ENCODE assay signal across 28 cellular contexts in genomic region chr7:152052772-152053171, GRCh38.
"Had no signal": no experiment of that assay in that cellular context is flagged by ENCODE, and none has a peak within 500 bp of the region (broad histone marks: within the 10 kb centered on the region; RNA-seq: fewer than 3 reads in every experiment).

No MANE protein-coding gene starts in this region.

- H3K9me3 Mint-ChIP-seq: type B pancreatic cell had no signal

- H3K27ac ChIP-seq: adrenal gland, body of pancreas, colonic mucosa, ovary, skin epidermis, thoracic aorta, vagina, VCaP had no signal

- H3K4me1 Mint-ChIP-seq: activated CD4-positive, alpha-beta T cell treated with anti-CD3 and anti-CD28 coated beads, Interleukin-2, amount 10 ng/mL, durations not matched to agents 7 days and 5 days; activated CD8-positive, alpha-beta memory T cell treated with anti-CD3 and anti-CD28 coated beads, Interleukin-2, amount 10 ng/mL, durations not matched to agents 7 days and 5 days had no signal

- ATAC-seq: activated CD8-positive, alpha-beta memory T cell treated with anti-CD3 and anti-CD28 coated beads, Interleukin-2, amount 10 ng/mL, durations not matched to agents 7 days and 5 days; activated CD8-positive, alpha-beta T cell treated with anti-CD3 and anti-CD28 coated beads for 36 hours; body of pancreas; left ventricle myocardium superior; sciatic nerve; stimulated activated naive CD8-positive, alpha-beta T cell treated with anti-CD3 and anti-CD28 coated beads, Interleukin-15, Interleukin-2, amounts not matched to agents 100 U/mL and 50 U/mL, for 24 hours had no signal

- H3K27me3 ChIP-seq: adrenal gland, body of pancreas, colonic mucosa, dorsolateral prefrontal cortex, ovary, vagina had no signal

- DNase-seq: activated CD4-positive, alpha-beta T cell treated with anti-CD3 and anti-CD28 coated beads for 1 hour; activated CD4-positive, alpha-beta T cell treated with anti-CD3 and anti-CD28 coated beads, Interleukin-2, amount 10 ng/mL, durations not matched to agents 7 days and 5 days; activated CD8-positive, alpha-beta memory T cell treated with anti-CD3 and anti-CD28 coated beads, Interleukin-2, amount 10 ng/mL, durations not matched to agents 7 days and 5 days; activated CD8-positive, alpha-beta T cell treated with anti-CD3 and anti-CD28 coated beads for 36 hours; activated naive CD4-positive, alpha-beta T cell; activated naive CD8-positive, alpha-beta T cell treated with anti-CD3 and anti-CD28 coated beads for 36 hours; activated T-cell treated with anti-CD3 and anti-CD28 coated beads, Interleukin-2, amount 50 U/mL, for 48 hours; adrenal gland; aorta; body of pancreas; cerebellar nuclear complex; colonic mucosa; dorsolateral prefrontal cortex; effector memory CD4-positive, alpha-beta T cell; left ventricle myocardium superior; naive B cell; ovary; stimulated activated CD4-positive, alpha-beta T cell treated with anti-CD3 and anti-CD28 coated beads, Interleukin-12 subunit alpha, Interleukin-12 subunit beta, amount 100 ng/mL, for 4 hours; stimulated activated CD4-positive, alpha-beta T cell treated with anti-CD3 and anti-CD28 coated beads, Interleukin-4, amount 100 ng/mL, for 1 hour; stimulated activated naive CD8-positive, alpha-beta T cell treated with anti-CD3 and anti-CD28 coated beads, Interleukin-15, Interleukin-2, amounts not matched to agents 100 U/mL and 50 U/mL, for 24 hours had no signal

- H3K4me1 ChIP-seq: adrenal gland, body of pancreas, colonic mucosa had no signal

- H3K27me3 Mint-ChIP-seq: activated CD4-positive, alpha-beta T cell treated with anti-CD3 and anti-CD28 coated beads, Interleukin-2, amount 10 ng/mL, durations not matched to agents 7 days and 5 days; activated CD8-positive, alpha-beta memory T cell treated with anti-CD3 and anti-CD28 coated beads, Interleukin-2, amount 10 ng/mL, durations not matched to agents 7 days and 5 days; activated CD8-positive, alpha-beta T cell treated with anti-CD3 and anti-CD28 coated beads for 36 hours; activated naive CD8-positive, alpha-beta T cell treated with anti-CD3 and anti-CD28 coated beads for 36 hours; naive B cell; progenitor cell of endocrine pancreas; type B pancreatic cell had no signal

- H3K27ac Mint-ChIP-seq: activated CD4-positive, alpha-beta T cell treated with anti-CD3 and anti-CD28 coated beads, Interleukin-2, amount 10 ng/mL, durations not matched to agents 7 days and 5 days; activated CD8-positive, alpha-beta memory T cell treated with anti-CD3 and anti-CD28 coated beads, Interleukin-2, amount 10 ng/mL, durations not matched to agents 7 days and 5 days; activated CD8-positive, alpha-beta T cell treated with anti-CD3 and anti-CD28 coated beads for 36 hours; activated naive CD8-positive, alpha-beta T cell treated with anti-CD3 and anti-CD28 coated beads for 36 hours; activated T-helper 2 cell treated with anti-CD3 and anti-CD28 coated beads, Interferon-gamma antibody, Interleukin-2, Interleukin-4, amounts not matched to agents 10 μg/mL and 5 μg/mL and 100 μg/mL, durations not matched to agents 14 hours and 24 hours and 36 hours; progenitor cell of endocrine pancreas; type B pancreatic cell had no signal

- H3K9me3 ChIP-seq: adrenal gland, body of pancreas, colonic mucosa, ovary, vagina had no signal

- H3K4me3 Mint-ChIP-seq: activated CD4-positive, alpha-beta T cell treated with anti-CD3 and anti-CD28 coated beads, Interleukin-2, amount 10 ng/mL, durations not matched to agents 7 days and 5 days; activated CD8-positive, alpha-beta memory T cell treated with anti-CD3 and anti-CD28 coated beads, Interleukin-2, amount 10 ng/mL, durations not matched to agents 7 days and 5 days; activated CD8-positive, alpha-beta T cell treated with anti-CD3 and anti-CD28 coated beads for 36 hours; activated naive CD8-positive, alpha-beta T cell treated with anti-CD3 and anti-CD28 coated beads for 36 hours; naive B cell; type B pancreatic cell had no signal
